19 cellular contexts compared by ENCODE assay signal in genomic region chrX:48512371-48512935, GRCh38.
"Had no signal": no experiment of that assay in that cellular context is flagged by ENCODE, and none has a peak within 500 bp of the region (broad histone marks: within the 10 kb centered on the region; RNA-seq: fewer than 3 reads in every experiment).

No MANE protein-coding gene starts in this region.

- H3K9ac ChIP-seq: neural progenitor cell had no signal

- H3K36me3 Mint-ChIP-seq: natural killer cell had no signal

- H3K36me3 ChIP-seq: gastrocnemius medialis, neural progenitor cell, right lobe of liver had no signal

- H3K27me3 ChIP-seq: gastrocnemius medialis, heart right ventricle, neural progenitor cell, right lobe of liver, testis, tibial nerve had no signal

- H3K4me1 ChIP-seq: gastrocnemius medialis, psoas muscle, right lobe of liver, testis had no signal

- ATAC-seq: gastrocnemius medialis; heart right ventricle; left lobe of liver; natural killer cell; psoas muscle; stimulated activated naive B cell treated with anti-CD40 and anti-IgM and Interleukin-4, amounts not matched to agents 10 μg/mL and 1 μg/mL and 100 μg/mL, for 72 hours; stimulated activated naive CD8-positive, alpha-beta T cell treated with anti-CD3 and anti-CD28 coated beads, Interleukin-15, amount 100 ng/mL, for 72 hours had no signal

- H2AFZ ChIP-seq: neural progenitor cell had no signal

- H3K4me2 ChIP-seq: neural progenitor cell had no signal

- H3K4me3 ChIP-seq: coronary artery, esophagus muscularis mucosa, gastrocnemius medialis, heart right ventricle, neural progenitor cell, psoas muscle, right lobe of liver, testis, tibial nerve had no signal

- H3K27ac ChIP-seq: coronary artery, epithelial cell of prostate, esophagus muscularis mucosa, gastrocnemius medialis, neural progenitor cell, psoas muscle, right lobe of liver, testis, tibial nerve had no signal

- H3K27me3 Mint-ChIP-seq: stimulated activated naive CD8-positive, alpha-beta T cell treated with anti-CD3 and anti-CD28 coated beads, Interleukin-15, amount 100 ng/mL, for 72 hours had no signal

- H3K4me3 Mint-ChIP-seq: natural killer cell; neural progenitor cell; stimulated activated naive B cell treated with anti-CD40 and anti-IgM and Interleukin-4, amounts not matched to agents 10 μg/mL and 1 μg/mL and 100 μg/mL, for 72 hours; stimulated activated naive CD8-positive, alpha-beta T cell treated with anti-CD3 and anti-CD28 coated beads, Interleukin-15, amount 100 ng/mL, for 72 hours had no signal

- H3K27ac Mint-ChIP-seq: natural killer cell; stimulated activated naive B cell treated with anti-CD40 and anti-IgM and Interleukin-4, amounts not matched to agents 10 μg/mL and 1 μg/mL and 100 μg/mL, for 72 hours; stimulated activated naive CD8-positive, alpha-beta T cell treated with anti-CD3 and anti-CD28 coated beads, Interleukin-15, amount 100 ng/mL, for 72 hours had no signal

- DNase-seq: effector CD8-positive, alpha-beta T cell; gastrocnemius medialis; heart right ventricle; mammary epithelial cell; natural killer cell; psoas muscle; retina; right lobe of liver; stimulated activated CD4-positive, alpha-beta T cell treated with anti-CD3 and anti-CD28 coated beads, Interleukin-2, amount 100 ng/mL, for 24 hours; stimulated activated CD4-positive, alpha-beta T cell treated with anti-CD3 and anti-CD28 coated beads, Interleukin-4, amount 100 ng/mL, for 4 hours; stimulated activated naive B cell treated with anti-CD40 and anti-IgM and Interleukin-4, amounts not matched to agents 10 μg/mL and 1 μg/mL and 100 μg/mL, for 72 hours; stimulated activated naive CD8-positive, alpha-beta T cell treated with anti-CD3 and anti-CD28 coated beads, Interleukin-15, amount 100 ng/mL, for 72 hours; testis had no signal

- H3K9me3 ChIP-seq: esophagus muscularis mucosa, gastrocnemius medialis, heart right ventricle, psoas muscle, right lobe of liver, testis, tibial nerve had no signal

- H3K9me3 Mint-ChIP-seq: natural killer cell; stimulated activated naive B cell treated with anti-CD40 and anti-IgM and Interleukin-4, amounts not matched to agents 10 μg/mL and 1 μg/mL and 100 μg/mL, for 72 hours; stimulated activated naive CD8-positive, alpha-beta T cell treated with anti-CD3 and anti-CD28 coated beads, Interleukin-15, amount 100 ng/mL, for 72 hours had no signal
